1 cellular context compared by ENCODE assay signal in the genomic region with DNA sequence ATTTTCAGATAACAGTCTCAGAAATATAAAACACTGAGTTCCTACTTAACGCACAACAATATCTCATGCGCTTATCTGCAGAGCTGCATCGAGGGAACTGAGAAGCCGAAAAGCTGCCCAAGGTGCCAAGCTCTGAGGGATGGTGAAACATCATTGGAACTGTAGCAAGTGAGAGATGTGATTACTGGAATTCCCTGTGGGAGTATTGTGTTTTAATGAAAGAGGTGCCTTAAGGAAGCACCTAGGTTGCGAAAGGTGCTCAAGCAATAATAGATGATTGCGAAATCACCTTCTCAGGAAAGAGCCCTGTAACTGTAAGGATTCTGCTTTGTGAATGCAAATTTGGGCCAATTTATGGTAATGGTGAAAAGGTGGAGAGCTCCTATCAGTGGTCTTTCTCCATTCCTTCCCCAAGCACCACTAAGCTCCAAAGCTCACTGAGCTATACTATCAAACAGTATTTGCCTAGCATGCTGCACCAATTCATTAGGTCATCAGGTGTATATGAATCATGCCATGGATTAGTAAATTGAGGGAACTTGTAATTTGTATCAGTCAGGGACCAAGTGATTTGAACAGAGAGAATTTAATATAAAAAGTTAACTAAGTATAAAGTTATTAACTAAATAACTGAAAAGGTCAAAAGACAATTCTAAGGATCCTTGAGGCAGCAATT.
TF ChIP-seq lines count a peak whose summit lies in the region.

No MANE protein-coding gene starts in this region.

TF ChIP-seq in A549, 52 proteins besides CTCF, POLR2A, EP300 and RAD21 (continued from another document):
- TF ChIP-seq, protein P1, sequence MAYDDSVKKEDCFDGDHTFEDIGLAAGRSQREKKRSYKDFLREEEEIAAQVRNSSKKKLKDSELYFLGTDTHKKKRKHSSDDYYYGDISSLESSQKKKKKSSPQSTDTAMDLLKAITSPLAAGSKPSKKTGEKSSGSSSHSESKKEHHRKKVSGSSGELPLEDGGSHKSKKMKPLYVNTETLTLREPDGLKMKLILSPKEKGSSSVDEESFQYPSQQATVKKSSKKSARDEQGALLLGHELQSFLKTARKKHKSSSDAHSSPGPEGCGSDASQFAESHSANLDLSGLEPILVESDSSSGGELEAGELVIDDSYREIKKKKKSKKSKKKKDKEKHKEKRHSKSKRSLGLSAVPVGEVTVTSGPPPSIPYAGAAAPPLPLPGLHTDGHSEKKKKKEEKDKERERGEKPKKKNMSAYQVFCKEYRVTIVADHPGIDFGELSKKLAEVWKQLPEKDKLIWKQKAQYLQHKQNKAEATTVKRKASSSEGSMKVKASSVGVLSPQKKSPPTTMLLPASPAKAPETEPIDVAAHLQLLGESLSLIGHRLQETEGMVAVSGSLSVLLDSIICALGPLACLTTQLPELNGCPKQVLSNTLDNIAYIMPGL (CRISPR knock-in tag; IDR thresholded peaks at IDR 0.05; ENCODE audit: borderline replicate concordance), result no peak
